In the genomic region with DNA sequence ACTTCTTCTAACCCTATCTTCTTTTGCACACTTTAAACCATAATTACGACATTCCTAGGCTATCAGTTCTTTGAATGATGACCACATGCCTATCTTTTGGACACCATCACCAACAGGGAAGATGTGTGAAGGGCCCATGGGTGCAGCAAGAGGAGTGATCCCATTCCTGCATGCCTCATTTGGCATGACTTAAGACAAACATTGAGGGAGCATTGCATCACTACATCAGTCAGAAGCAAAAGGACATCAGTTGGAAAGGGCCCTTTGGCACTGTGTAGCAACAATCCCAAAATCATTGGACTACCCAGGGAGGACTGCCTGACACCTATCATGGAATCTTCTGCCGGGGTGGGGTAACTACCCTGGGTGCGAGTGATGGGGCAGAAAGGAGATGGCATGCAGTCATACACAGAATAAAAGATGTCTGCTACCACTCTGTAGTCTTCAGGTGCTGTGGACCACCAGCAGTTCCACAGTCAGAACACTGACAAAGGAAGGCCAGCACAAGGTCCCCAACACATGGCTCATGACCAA, we compare ENCODE assay signal across 1 cellular context.
A peak's percentile ranks its signal among the peaks of the same experiment; 100 is the strongest.
TF ChIP-seq lines count a peak whose summit lies in the region.

No MANE protein-coding gene starts in this region.

TF ChIP-seq in K562, 482 proteins besides CTCF, POLR2A, EP300 and RAD21 (continued from another document and continues in another):
- TF ChIP-seq, protein P1, sequence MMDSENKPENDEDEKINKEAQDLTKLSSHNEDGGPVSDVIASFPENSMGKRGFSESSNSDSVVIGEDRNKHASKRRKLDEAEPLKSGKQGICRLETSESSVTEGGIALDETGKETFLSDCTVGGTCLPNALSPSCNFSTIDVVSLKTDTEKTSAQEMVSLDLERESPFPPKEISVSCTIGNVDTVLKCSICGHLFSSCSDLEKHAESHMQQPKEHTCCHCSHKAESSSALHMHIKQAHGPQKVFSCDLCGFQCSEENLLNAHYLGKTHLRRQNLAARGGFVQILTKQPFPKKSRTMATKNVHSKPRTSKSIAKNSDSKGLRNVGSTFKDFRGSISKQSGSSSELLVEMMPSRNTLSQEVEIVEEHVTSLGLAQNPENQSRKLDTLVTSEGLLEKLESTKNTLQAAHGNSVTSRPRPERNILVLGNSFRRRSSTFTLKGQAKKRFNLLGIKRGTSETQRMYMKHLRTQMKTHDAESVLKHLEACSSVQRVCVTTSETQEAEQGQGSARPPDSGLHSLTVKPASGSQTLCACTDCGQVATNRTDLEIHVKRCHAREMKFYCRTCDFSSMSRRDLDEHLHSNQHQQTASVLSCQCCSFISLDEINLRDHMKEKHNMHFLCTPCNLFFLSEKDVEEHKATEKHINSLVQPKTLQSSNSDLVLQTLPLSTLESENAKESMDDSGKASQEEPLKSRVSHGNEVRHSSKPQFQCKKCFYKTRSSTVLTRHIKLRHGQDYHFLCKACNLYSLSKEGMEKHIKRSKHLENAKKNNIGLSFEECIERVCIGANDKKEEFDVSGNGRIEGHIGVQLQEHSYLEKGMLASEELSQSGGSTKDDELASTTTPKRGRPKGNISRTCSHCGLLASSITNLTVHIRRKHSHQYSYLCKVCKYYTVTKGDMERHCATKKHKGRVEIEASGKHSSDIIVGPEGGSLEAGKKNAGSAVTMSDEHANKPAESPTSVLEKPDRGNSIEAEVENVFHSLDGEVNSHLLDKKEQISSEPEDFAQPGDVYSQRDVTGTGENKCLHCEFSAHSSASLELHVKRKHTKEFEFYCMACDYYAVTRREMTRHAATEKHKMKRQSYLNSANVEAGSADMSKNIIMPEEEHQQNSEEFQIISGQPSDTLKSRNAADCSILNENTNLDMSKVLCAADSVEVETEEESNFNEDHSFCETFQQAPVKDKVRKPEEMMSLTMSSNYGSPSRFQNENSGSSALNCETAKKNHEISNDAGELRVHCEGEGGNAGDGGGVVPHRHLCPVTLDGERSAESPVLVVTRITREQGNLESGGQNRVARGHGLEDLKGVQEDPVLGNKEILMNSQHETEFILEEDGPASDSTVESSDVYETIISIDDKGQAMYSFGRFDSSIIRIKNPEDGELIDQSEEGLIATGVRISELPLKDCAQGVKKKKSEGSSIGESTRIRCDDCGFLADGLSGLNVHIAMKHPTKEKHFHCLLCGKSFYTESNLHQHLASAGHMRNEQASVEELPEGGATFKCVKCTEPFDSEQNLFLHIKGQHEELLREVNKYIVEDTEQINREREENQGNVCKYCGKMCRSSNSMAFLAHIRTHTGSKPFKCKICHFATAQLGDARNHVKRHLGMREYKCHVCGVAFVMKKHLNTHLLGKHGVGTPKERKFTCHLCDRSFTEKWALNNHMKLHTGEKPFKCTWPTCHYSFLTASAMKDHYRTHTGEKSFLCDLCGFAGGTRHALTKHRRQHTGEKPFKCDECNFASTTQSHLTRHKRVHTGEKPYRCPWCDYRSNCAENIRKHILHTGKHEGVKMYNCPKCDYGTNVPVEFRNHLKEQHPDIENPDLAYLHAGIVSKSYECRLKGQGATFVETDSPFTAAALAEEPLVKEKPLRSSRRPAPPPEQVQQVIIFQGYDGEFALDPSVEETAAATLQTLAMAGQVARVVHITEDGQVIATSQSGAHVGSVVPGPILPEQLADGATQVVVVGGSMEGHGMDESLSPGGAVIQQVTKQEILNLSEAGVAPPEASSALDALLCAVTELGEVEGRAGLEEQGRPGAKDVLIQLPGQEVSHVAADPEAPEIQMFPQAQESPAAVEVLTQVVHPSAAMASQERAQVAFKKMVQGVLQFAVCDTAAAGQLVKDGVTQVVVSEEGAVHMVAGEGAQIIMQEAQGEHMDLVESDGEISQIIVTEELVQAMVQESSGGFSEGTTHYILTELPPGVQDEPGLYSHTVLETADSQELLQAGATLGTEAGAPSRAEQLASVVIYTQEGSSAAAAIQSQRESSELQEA (IDR thresholded peaks at IDR 0.05; ENCODE audit: low read depth) = no peak
- TF ChIP-seq, protein P2, sequence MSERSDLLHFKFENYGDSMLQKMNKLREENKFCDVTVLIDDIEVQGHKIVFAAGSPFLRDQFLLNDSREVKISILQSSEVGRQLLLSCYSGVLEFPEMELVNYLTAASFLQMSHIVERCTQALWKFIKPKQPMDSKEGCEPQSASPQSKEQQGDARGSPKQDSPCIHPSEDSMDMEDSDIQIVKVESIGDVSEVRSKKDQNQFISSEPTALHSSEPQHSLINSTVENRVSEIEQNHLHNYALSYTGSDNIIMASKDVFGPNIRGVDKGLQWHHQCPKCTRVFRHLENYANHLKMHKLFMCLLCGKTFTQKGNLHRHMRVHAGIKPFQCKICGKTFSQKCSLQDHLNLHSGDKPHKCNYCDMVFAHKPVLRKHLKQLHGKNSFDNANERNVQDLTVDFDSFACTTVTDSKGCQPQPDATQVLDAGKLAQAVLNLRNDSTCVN (CRISPR knock-in tag; IDR thresholded peaks at IDR 0.05) = no peak
- TF ChIP-seq ETV6 (IDR thresholded peaks at IDR 0.05; ENCODE audit: borderline replicate concordance in 1 of 2, low read depth in 2 of 2, low read length in 1 of 2) (no peak), ETV6 (CRISPR knock-in tag; IDR thresholded peaks at IDR 0.05; ENCODE audit: borderline replicate concordance) (no peak), TGIF2 (CRISPR knock-in tag; IDR thresholded peaks at IDR 0.05) (no peak), TAF9B (IDR thresholded peaks at IDR 0.05; ENCODE audit: partially characterized antibody) (no peak), HNRNPH1 (optimal IDR thresholded peaks at IDR 0.05; ENCODE audit: low read depth, low read length) (no peak), ZSCAN29 (IDR thresholded peaks at IDR 0.05) (no peak), MAFG (tag; conservative IDR thresholded peaks at IDR 0.05) (no peak), CTBP1 (IDR thresholded peaks at IDR 0.05; ENCODE audit: borderline replicate concordance) (peak; percentile 97), PCBP1 (IDR thresholded peaks at IDR 0.05; ENCODE audit: low read depth, low read length, poor library complexity, severe bottlenecking) (no peak), EWSR1 (IDR thresholded peaks at IDR 0.05; ENCODE audit: borderline replicate concordance, low read depth, partially characterized antibody) (no peak), OTX1 (CRISPR knock-in tag; IDR thresholded peaks at IDR 0.05) (0 out of 2 replicates have a peak, but pooled peaks have one; percentile 55), SRSF9 (IDR thresholded peaks at IDR 0.05; ENCODE audit: borderline replicate concordance, low read depth, low read length) (no peak), TRIM28 (IDR thresholded peaks at IDR 0.05) (no peak), ZZZ3 (IDR thresholded peaks at IDR 0.05) (no peak), TAF15 (IDR thresholded peaks at IDR 0.05; ENCODE audit: low read depth, low read length) (no peak), CUX1 (CRISPR knock-in tag; IDR thresholded peaks at IDR 0.05) (no peak), ILK (tag; IDR thresholded peaks at IDR 0.05; ENCODE audit: borderline replicate concordance, low read depth) (no peak), DACH1 (IDR thresholded peaks at IDR 0.05; ENCODE audit: partially characterized antibody) (no peak), ZNF583 (CRISPR knock-in tag; IDR thresholded peaks at IDR 0.05) (peak; percentile 40; the same call in 1 of the 2 replicates), HNRNPLL (IDR thresholded peaks at IDR 0.05; ENCODE audit: low read depth, low read length, poor library complexity, severe bottlenecking) (no peak), VEZF1 (CRISPR knock-in tag; IDR thresholded peaks at IDR 0.05) (peak; percentile 40; the same call in 1 of the 2 replicates), MECOM (CRISPR knock-in tag; IDR thresholded peaks at IDR 0.05) (peak; percentile 66; the same call in 1 of the 2 replicates), ZNF77 (CRISPR knock-in tag; IDR thresholded peaks at IDR 0.05) (no peak), TFAP4 (CRISPR knock-in tag; IDR thresholded peaks at IDR 0.05; ENCODE audit: borderline replicate concordance) (no peak), BCL6 (CRISPR knock-in tag; IDR thresholded peaks at IDR 0.05) (no peak), TEAD2 (tag; IDR thresholded peaks at IDR 0.05) (no peak), JUND (IDR thresholded peaks at IDR 0.05; ENCODE audit: borderline replicate concordance, low read depth, low read length) (peak; percentile 73), JUND (tag; IDR thresholded peaks at IDR 0.05; ENCODE audit: borderline replicate concordance, low read depth, low read length) (peak; percentile 31; the same call in 1 of the 3 replicates)
- TF ChIP-seq, protein P3, sequence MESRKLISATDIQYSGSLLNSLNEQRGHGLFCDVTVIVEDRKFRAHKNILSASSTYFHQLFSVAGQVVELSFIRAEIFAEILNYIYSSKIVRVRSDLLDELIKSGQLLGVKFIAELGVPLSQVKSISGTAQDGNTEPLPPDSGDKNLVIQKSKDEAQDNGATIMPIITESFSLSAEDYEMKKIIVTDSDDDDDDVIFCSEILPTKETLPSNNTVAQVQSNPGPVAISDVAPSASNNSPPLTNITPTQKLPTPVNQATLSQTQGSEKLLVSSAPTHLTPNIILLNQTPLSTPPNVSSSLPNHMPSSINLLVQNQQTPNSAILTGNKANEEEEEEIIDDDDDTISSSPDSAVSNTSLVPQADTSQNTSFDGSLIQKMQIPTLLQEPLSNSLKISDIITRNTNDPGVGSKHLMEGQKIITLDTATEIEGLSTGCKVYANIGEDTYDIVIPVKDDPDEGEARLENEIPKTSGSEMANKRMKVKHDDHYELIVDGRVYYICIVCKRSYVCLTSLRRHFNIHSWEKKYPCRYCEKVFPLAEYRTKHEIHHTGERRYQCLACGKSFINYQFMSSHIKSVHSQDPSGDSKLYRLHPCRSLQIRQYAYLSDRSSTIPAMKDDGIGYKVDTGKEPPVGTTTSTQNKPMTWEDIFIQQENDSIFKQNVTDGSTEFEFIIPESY (CRISPR knock-in tag; IDR thresholded peaks at IDR 0.05) = no peak
- TF ChIP-seq, protein P4, sequence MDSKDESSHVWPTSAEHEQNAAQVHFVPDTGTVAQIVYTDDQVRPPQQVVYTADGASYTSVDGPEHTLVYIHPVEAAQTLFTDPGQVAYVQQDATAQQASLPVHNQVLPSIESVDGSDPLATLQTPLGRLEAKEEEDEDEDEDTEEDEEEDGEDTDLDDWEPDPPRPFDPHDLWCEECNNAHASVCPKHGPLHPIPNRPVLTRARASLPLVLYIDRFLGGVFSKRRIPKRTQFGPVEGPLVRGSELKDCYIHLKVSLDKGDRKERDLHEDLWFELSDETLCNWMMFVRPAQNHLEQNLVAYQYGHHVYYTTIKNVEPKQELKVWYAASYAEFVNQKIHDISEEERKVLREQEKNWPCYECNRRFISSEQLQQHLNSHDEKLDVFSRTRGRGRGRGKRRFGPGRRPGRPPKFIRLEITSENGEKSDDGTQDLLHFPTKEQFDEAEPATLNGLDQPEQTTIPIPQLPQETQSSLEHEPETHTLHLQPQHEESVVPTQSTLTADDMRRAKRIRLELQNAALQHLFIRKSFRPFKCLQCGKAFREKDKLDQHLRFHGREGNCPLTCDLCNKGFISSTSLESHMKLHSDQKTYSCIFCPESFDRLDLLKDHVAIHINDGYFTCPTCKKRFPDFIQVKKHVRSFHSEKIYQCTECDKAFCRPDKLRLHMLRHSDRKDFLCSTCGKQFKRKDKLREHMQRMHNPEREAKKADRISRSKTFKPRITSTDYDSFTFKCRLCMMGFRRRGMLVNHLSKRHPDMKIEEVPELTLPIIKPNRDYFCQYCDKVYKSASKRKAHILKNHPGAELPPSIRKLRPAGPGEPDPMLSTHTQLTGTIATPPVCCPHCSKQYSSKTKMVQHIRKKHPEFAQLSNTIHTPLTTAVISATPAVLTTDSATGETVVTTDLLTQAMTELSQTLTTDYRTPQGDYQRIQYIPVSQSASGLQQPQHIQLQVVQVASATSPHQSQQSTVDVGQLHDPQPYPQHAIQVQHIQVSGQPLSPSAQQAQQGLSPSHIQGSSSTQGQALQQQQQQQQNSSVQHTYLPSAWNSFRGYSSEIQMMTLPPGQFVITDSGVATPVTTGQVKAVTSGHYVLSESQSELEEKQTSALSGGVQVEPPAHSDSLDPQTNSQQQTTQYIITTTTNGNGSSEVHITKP (IDR thresholded peaks at IDR 0.05; ENCODE audit: partially characterized antibody) = no peak
